17 cellular contexts compared by ENCODE assay signal in the genomic region with DNA sequence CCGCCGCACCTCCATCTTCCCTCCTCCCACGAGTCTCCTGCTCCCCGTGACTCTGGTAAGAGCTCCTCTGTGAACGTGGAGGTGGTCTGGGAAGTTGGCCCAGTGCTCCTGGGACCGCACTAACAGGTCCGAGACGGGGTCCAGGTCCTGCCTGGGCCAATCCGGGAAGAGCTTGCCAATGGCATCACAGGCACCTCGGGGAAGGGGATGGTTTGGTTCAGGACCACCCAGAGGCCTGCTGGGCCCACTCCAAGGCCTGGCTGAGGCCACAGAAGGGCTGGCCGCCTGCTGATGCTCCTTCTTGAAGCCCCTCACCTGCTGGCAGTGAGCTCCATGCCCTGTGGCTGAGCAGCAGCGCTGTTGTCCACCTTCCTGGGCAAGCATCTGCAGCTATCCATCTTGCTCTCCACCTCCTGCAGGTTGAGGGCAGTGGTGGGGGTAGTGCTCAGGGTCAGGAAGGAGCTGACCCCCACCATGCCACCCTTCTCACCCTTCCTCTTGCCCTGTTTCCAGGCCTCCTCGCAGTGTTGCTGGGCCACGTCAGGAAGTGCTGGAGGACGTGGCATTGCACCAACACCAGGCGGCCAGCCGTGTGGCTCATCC. TPM values are rescaled to one million over a fixed set of nuclear protein-coding genes. Genes with fewer than 3 reads are reported as not detected.
DNase-seq lines count a peak whose midpoint lies in the region; ATAC-seq and TF ChIP-seq lines count a peak whose summit lies in the region.
"Had no signal": no experiment of that assay in that cellular context is flagged by ENCODE, and none has a peak within 500 bp of the region (broad histone marks: within the 10 kb centered on the region; RNA-seq: fewer than 3 reads in every experiment).

No MANE protein-coding gene starts in this region.

- no peak for ATAC-seq in lower lobe of right lung
- ATAC-seq: CD8-positive, alpha-beta T cell; GM12878; GM23338 had no signal

- H3K9me3 ChIP-seq in lower lobe of right lung = no peaks in the 10 kb centered on the region
- H3K9me3 ChIP-seq: BLaER1 treated with 17β-estradiol and CSF1 and Interleukin-3, amounts not matched to agents 10 nM and 100 nM had no signal

- H3K27me3 ChIP-seq in lower lobe of right lung (ENCODE audit: low read depth) = no peaks in the 10 kb centered on the region
- H3K27me3 ChIP-seq: BLaER1 treated with 17β-estradiol and CSF1 and Interleukin-3, amounts not matched to agents 10 nM and 100 nM had no signal

- no peak overlapping the region for H3K27ac ChIP-seq in lower lobe of right lung
- no peak overlapping the region for H3K27ac ChIP-seq in caudate nucleus (ENCODE audit: low read depth, low read length)
- H3K27ac ChIP-seq: BLaER1 treated with 17β-estradiol and CSF1 and Interleukin-3, amounts not matched to agents 10 nM and 100 nM had no signal

- no peaks in the 10 kb centered on the region for H3K36me3 ChIP-seq in lower lobe of right lung
- H3K36me3 ChIP-seq: BLaER1 treated with 17β-estradiol and CSF1 and Interleukin-3, amounts not matched to agents 10 nM and 100 nM had no signal

- in situ Hi-C loops in GM13976 (cut with MboI; ENCODE audit: low sequenced_read_pairs, unreplicated experiment) = loop anchor here (25.0 kb wide), 2 partner anchors 352 to 398 kb away; a partner anchor contains a TSS

- H3K4me3 ChIP-seq in lower lobe of right lung = no peak overlapping the region
- H3K4me3 ChIP-seq: BLaER1 treated with 17β-estradiol and CSF1 and Interleukin-3, amounts not matched to agents 10 nM and 100 nM; GM12878; GM23338 had no signal

- TF ChIP-seq CTCF in GM13976 (IDR thresholded peaks at IDR 0.05; ENCODE audit: borderline replicate concordance, control extremely low read depth, extremely low read depth, insufficient read depth, missing control alignments) (no peak), lower lobe of right lung (IDR thresholded peaks at IDR 0.05) (no peak)

- DNase-seq in D341Med (ENCODE audit: low spot score) (peak; percentile 22), GM13976 (ENCODE audit: low spot score) (peak; percentile 26), lower lobe of right lung (peak; percentile 29), posterior vena cava (ENCODE audit: low spot score) (peak; percentile 76), cerebellar cortex (ENCODE audit: low spot score) (no peak), caudate nucleus (lab: John Stamatoyannopoulos, UW) (no peak)
- no peak for DNase-seq in effector CD8-positive, alpha-beta T cell (lab: John Stamatoyannopoulos, UW)
- DNase-seq: Calu3; CD8-positive, alpha-beta T cell; DMS 273 treated with DMSO at 0.1 percent for 48 hours; DMS53; DND-41; EL; HCEC 1CT had no signal

- no peaks in the 10 kb centered on the region for H3K4me1 ChIP-seq in lower lobe of right lung

- intact Hi-C loops in lower lobe of right lung (cut with DNase I) (no loop called here), posterior vena cava (cut with DNase I) (loop anchor here (5.0 kb wide), 2 partner anchors 77 to 663 kb away; a partner anchor contains a TSS)

RNA-seq across cellular contexts. Expression of a gene that starts 41.2 kb away (rescaled TPM):
- total RNA-seq in lower lobe of right lung (319 TPM), posterior vena cava (1,000 to 10,000 TPM; 1,050 to 1,475 TPM)

Comparison
In these comparisons a context has a peak if more than half of its experiments do, and no peak if none do; other contexts are left out.
1. DNase-seq: peak in D341Med (single experiment), GM13976 (single experiment), lower lobe of right lung (single experiment) and posterior vena cava (single experiment); none in cerebellar cortex (single experiment), effector CD8-positive, alpha-beta T cell (single experiment) and caudate nucleus (0 of 61).